ENCODE assay signal across 8 cellular contexts in genomic region chr12:118373628-118374027, GRCh38. TPM values are rescaled to one million over a fixed set of nuclear protein-coding genes. Genes with fewer than 3 reads are reported as not detected.
DNase-seq lines count a peak whose midpoint lies in the region; ATAC-seq and TF ChIP-seq lines count a peak whose summit lies in the region.

No MANE protein-coding gene starts in this region.

- ATAC-seq in heart left ventricle = no peak
- ATAC-seq in left ventricle myocardium superior = no peak

- TF ChIP-seq CTCF in heart left ventricle (IDR thresholded peaks at IDR 0.05) (no peak), brain (conservative IDR thresholded peaks at IDR 0.05) (no peak), uterus (IDR thresholded peaks at IDR 0.05) (no peak)

- peak overlapping the region; percentile 84 to 97 (median 94) for H3K4me3 Mint-ChIP-seq in brain

- 57 to 63% (median 61%) methylated on average over 5 of the region's 5 CpGs for WGBS in heart left ventricle, 4 donors
- 84 to 89% methylated on average over 3 to 5 of the region's 5 CpGs for WGBS in mesodermal cell (ENCODE audit: insufficient coverage in 2 of 2), 2 experiments

- peak overlapping the region in 4 of 5 experiments; percentile 87 to 98 (median 91) for H3K27ac Mint-ChIP-seq in brain

- peak overlapping the region; percentile 49 to 97 (median 88) for H3K4me3 ChIP-seq in heart left ventricle
- peak overlapping the region; percentile 93 for H3K4me3 ChIP-seq in mesodermal cell (ENCODE audit: extremely low read depth, insufficient read depth, low read length, poor library complexity, severe bottlenecking)
- peak overlapping the region; percentile 46 to 89 for H3K4me3 ChIP-seq in uterus

- H3K27me3 ChIP-seq in heart left ventricle = no peaks in the 10 kb centered on the region
- no peaks in the 10 kb centered on the region for H3K27me3 ChIP-seq in uterus

- intact Hi-C loops in heart left ventricle (cut with DNase I) (loop anchor here in 5 of 10 donors (2.0 to 10.0 kb wide), 6 partner anchors 191 to 499 kb away; partner anchors contain the start of genes WSB2 (in 2 of the 5) and PEBP1 (in 1 of the 5)), left ventricle myocardium superior (cut with micrococcal nuclease) (no loop called here), uterus (cut with DNase I; ENCODE audit: low total_unique reads) (loop anchor here (10.0 kb wide), 1 partner anchor 249 kb away; no protein-coding TSS in a partner anchor)

- peaks cover 0 to 2% (median 0%) of the 10 kb centered on the region in 5 experiments for H3K9me3 Mint-ChIP-seq in brain

- peaks cover 59% of the 10 kb centered on the region for H3K4me1 Mint-ChIP-seq in brain

- no peak for DNase-seq in heart left ventricle
- no peak for DNase-seq in left ventricle myocardium superior
- DNase-seq in uterus = no peak
- DNase-seq in hepatic stellate cell (ENCODE audit: low spot score) = no peak
- no peak for DNase-seq in AG08396 (ENCODE audit: low spot score)
- DNase-seq in KG1 (lab: John Stamatoyannopoulos, UW) = no peak

- H3K4me1 ChIP-seq in heart left ventricle (peaks cover 0 to 69% (median 35%) of the 10 kb centered on the region in 12 donors), mesodermal cell (ENCODE audit: control insufficient read depth, insufficient read depth, low read length, poor library complexity, severe bottlenecking) (no peaks in the 10 kb centered on the region), uterus (peaks cover 0 to 7% of the 10 kb centered on the region in 2 donors)

- H3K36me3 ChIP-seq in heart left ventricle (peaks cover 0 to under 1% (median 0%) of the 10 kb centered on the region in 9 donors), mesodermal cell (ENCODE audit: control insufficient read depth, insufficient read depth, low read length) (no peaks in the 10 kb centered on the region), uterus (no peaks in the 10 kb centered on the region)

- H3K27ac ChIP-seq in heart left ventricle = peak overlapping the region; percentile 45 to 98 (median 94)
- no peak overlapping the region for H3K27ac ChIP-seq in mesodermal cell (ENCODE audit: low read depth, low read length, severe bottlenecking)
- peak overlapping the region; percentile 94 to 97 for H3K27ac ChIP-seq in uterus

- H3K27me3 Mint-ChIP-seq in brain = peaks cover 31% of the 10 kb centered on the region

- H3K36me3 Mint-ChIP-seq in brain = no peaks in the 10 kb centered on the region

- H3K9me3 ChIP-seq in heart left ventricle = no peaks in the 10 kb centered on the region
- H3K9me3 ChIP-seq in mesodermal cell (ENCODE audit: control insufficient read depth, low read length) = no peaks in the 10 kb centered on the region
- H3K9me3 ChIP-seq in uterus = no peaks in the 10 kb centered on the region

- TF ChIP-seq POLR2A in heart left ventricle (IDR thresholded peaks at IDR 0.05) = no peak
- TF ChIP-seq POLR2A in uterus (IDR thresholded peaks at IDR 0.05) = no peak

RNA-seq across cellular contexts. Expression of gene TAOK3, which starts 0.9 kb away (rescaled TPM):
- total RNA-seq in heart left ventricle (10 to 100 TPM; 11.8 to 26.6 (median 22.2) TPM), left ventricle myocardium superior (20.2 TPM), uterus (10 to 100 TPM; 14.9 to 35.1 (median 24.8) TPM)
- polyA plus RNA-seq in heart left ventricle (10 to 100 TPM; 13.0 to 14.4 TPM), brain (ENCODE audit: insufficient read depth, low read depth, low replicate concordance) (8.8 TPM)
- 8.7 TPM for polyA plus RNA-seq in mesodermal cell (2013, experiment 1 of 2)
- 6.7 TPM for polyA plus RNA-seq in mesodermal cell (2013, experiment 2 of 2)

RNA-seq across cellular contexts. Expression of gene SUDS3, which starts 2.7 kb away (rescaled TPM):
- total RNA-seq in heart left ventricle (10 to 100 TPM; 18.8 to 32.1 (median 21.8) TPM), left ventricle myocardium superior (21.2 TPM), uterus (10 to 100 TPM; 22.4 to 74.3 (median 30.7) TPM)
- polyA plus RNA-seq in heart left ventricle (10 to 100 TPM in 1 of 2 donors, 1 to 10 TPM in 1; 8.0 to 16.8 TPM), brain (ENCODE audit: insufficient read depth, low read depth, low replicate concordance) (19.9 TPM)
- polyA plus RNA-seq in mesodermal cell (2013, experiment 1 of 2) = 24.8 TPM
- polyA plus RNA-seq in mesodermal cell (2013, experiment 2 of 2) = 23.7 TPM
